Comparison of ENCODE assay signal across 1 cellular context in genomic region chr12:53989227-53990113, GRCh38.
TF ChIP-seq lines count a peak whose summit lies in the region.

No MANE protein-coding gene starts in this region.

TF ChIP-seq in liver, 16 proteins besides CTCF, POLR2A, EP300 and RAD21 (continued from another document):
- TF ChIP-seq ZBTB33 (IDR thresholded peaks at IDR 0.05), result no peak
- no peak for TF ChIP-seq TAF1 (conservative IDR thresholded peaks at IDR 0.05)
- TF ChIP-seq FOXA2 (IDR thresholded peaks at IDR 0.05), result no peak
